8 cellular contexts compared by ENCODE assay signal in genomic region chr1:109794319-109795132, GRCh38. TPM values are rescaled to one million over a fixed set of nuclear protein-coding genes. Genes with fewer than 3 reads are reported as not detected.
DNase-seq lines count a peak whose midpoint lies in the region; ATAC-seq, FAIRE-seq and TF ChIP-seq lines count a peak whose summit lies in the region.

No MANE protein-coding gene starts in this region.

- H3K9ac ChIP-seq in K562 (ENCODE audit: insufficient read depth in 1 of 2, low read depth in 2 of 2, low read length in 2 of 2), result peak overlapping the region in 1 of 2 experiments; percentile 23; a peak in 2 of 4 replicates

- no peak overlapping the region for H3K4me3 Mint-ChIP-seq in natural killer cell

- H3K4me1 ChIP-seq in K562 (replicated peaks in 1 of 2; ENCODE audit: control insufficient read depth in 2 of 2, insufficient read depth in 2 of 2, low read length in 2 of 2), result peaks cover 48 to 63% of the 10 kb centered on the region in 2 experiments
- H3K4me1 ChIP-seq in BE2C, result peaks cover 29% of the 10 kb centered on the region

- H3K27me3 Mint-ChIP-seq in natural killer cell (ENCODE audit: low read depth in 2 of 2), result peaks cover 7 to 12% of the 10 kb centered on the region in 2 donors

- TF ChIP-seq CTCF in K562 (IDR thresholded peaks at IDR 0.05 in 2 of 3, conservative IDR thresholded peaks at IDR 0.05 in 1 of 3; ENCODE audit: insufficient read depth in 2 of 3, low read depth in 1 of 3, low read length in 3 of 3) (no peak), natural killer cell (IDR thresholded peaks at IDR 0.05) (no peak), BE2C (IDR thresholded peaks at IDR 0.05; ENCODE audit: low read depth, low read length) (no peak)

- peak overlapping the region; percentile 79 for H2AFZ ChIP-seq in K562 (ENCODE audit: low read depth, low read length)

- peak overlapping the region; percentile 22 for H3K4me2 ChIP-seq in K562 (ENCODE audit: insufficient read depth, low read length)

- DNase-seq in DMS153 (lab: John Stamatoyannopoulos, UW) (peak; percentile 49), NCI-H2227 (lab: John Stamatoyannopoulos, UW; ENCODE audit: unreplicated experiment) (peak; percentile 70), K562 (ENCODE audit: extremely low read depth in 1 of 4, low spot score in 3 of 4) (peak in 1 of 4 experiments; percentile 64), natural killer cell (no peak), BE2C (no peak), NCI-H1048 (lab: John Stamatoyannopoulos, UW) (no peak)

- no peaks in the 10 kb centered on the region for H4K20me1 ChIP-seq in K562 (replicated peaks; ENCODE audit: control insufficient read depth, insufficient read depth, low read length)

- H3K9me3 ChIP-seq in K562 (replicated peaks; ENCODE audit: control insufficient read depth, insufficient read depth, low read depth, low read length), result no peaks in the 10 kb centered on the region
- H3K9me3 ChIP-seq in BE2C, result no peaks in the 10 kb centered on the region

- H3K27ac Mint-ChIP-seq in natural killer cell, result peak overlapping the region; percentile 54 to 79

- H3K4me1 Mint-ChIP-seq in natural killer cell, result peaks cover 61 to 66% of the 10 kb centered on the region in 2 donors

- TF ChIP-seq EP300 in K562 (IDR thresholded peaks at IDR 0.05; ENCODE audit: low read length), result peak; percentile 76; the same call in 1 of the 2 replicates

- H3K27me3 ChIP-seq in K562 (ENCODE audit: control insufficient read depth in 2 of 2, insufficient read depth in 2 of 2, low read length in 2 of 2), result no peaks in the 10 kb centered on the region
- no peaks in the 10 kb centered on the region for H3K27me3 ChIP-seq in BE2C

- H3K9me3 Mint-ChIP-seq in natural killer cell, result no peaks in the 10 kb centered on the region

- H3K36me3 Mint-ChIP-seq in natural killer cell, result no peaks in the 10 kb centered on the region

- no TSS peak for BruUV-seq in K562 (replicated peaks; lab: Mats Ljungman, UMichigan)

- TF ChIP-seq RAD21 in K562 (CRISPR knock-in tag; conservative IDR thresholded peaks at IDR 0.05 in 1 of 2, IDR thresholded peaks at IDR 0.05 in 1 of 2), result no peak

- peak overlapping the region; percentile 36; the same call in 2 of the 3 replicates for H3K27ac ChIP-seq in K562 (ENCODE audit: extremely low read depth, low read depth, low read length)

- CTCF ChIA-PET in K562 (lab: Yijun Ruan, JAX; ENCODE audit: low intra/inter-chr PET ratio), result no interaction called here

- peak; percentile 77 for FAIRE-seq in K562 (lab: Jason Lieb, UNC)

- POLR2A ChIA-PET in K562 (lab: Yijun Ruan, JAX), result interaction anchor here (1.0 to 2.5 kb wide), 4 partner anchors 11 to 154 kb away, joined by 3 to 8 read pairs (median 4); no protein-coding TSS in a partner anchor

- intact Hi-C loops in K562 (cut with micrococcal nuclease) (loop anchor here (5.0 kb wide), 1 partner anchor 123 kb away; no protein-coding TSS in a partner anchor), natural killer cell (cut with micrococcal nuclease) (no loop called here)

- no peaks in the 10 kb centered on the region for H3K79me2 ChIP-seq in K562 (ENCODE audit: control insufficient read depth, insufficient read depth, low read length)

- H3K36me3 ChIP-seq in K562 (ENCODE audit: control insufficient read depth, insufficient read depth, low read length), result no peaks in the 10 kb centered on the region
- no peaks in the 10 kb centered on the region for H3K36me3 ChIP-seq in BE2C

- no peak; the same call in 2 of the 3 replicates for ATAC-seq in K562
- ATAC-seq in natural killer cell, result peak in 1 of 3 donors; percentile 31
- no peak for ATAC-seq in HG02885 (IDR thresholded peaks at IDR 0.05; ENCODE audit: poor library complexity, unreplicated experiment)
- no peak for ATAC-seq in HG03280 (IDR thresholded peaks at IDR 0.05; ENCODE audit: unreplicated experiment)

- in situ Hi-C loops in K562 (cut with MboI), result no loop called here

- WGBS in K562 (ENCODE audit: insufficient coverage, low coverage, missing lambda C conversion rate), result 40% methylated on average over 19 of the region's 19 CpGs

- H3K9me1 ChIP-seq in K562 (ENCODE audit: control insufficient read depth, insufficient read depth, low read length), result no peaks in the 10 kb centered on the region

- no peak for TF ChIP-seq POLR2A in K562 (conservative IDR thresholded peaks at IDR 0.05)

- no peak overlapping the region for H3K4me3 ChIP-seq in K562
- H3K4me3 ChIP-seq in BE2C (ENCODE audit: low read depth, low read length), result no peak overlapping the region

TF ChIP-seq in K562, 482 proteins besides CTCF, POLR2A, EP300 and RAD21 (continues in another document):
- TF ChIP-seq ETV1 (tag; conservative IDR thresholded peaks at IDR 0.05; ENCODE audit: low read depth) (0 out of 2 replicates have a peak, but pooled peaks have one; percentile 29), ZBTB7A (IDR thresholded peaks at IDR 0.05; ENCODE audit: borderline replicate concordance, control insufficient read depth, low read depth, low read length) (no peak), TCF3 (CRISPR knock-in tag; IDR thresholded peaks at IDR 0.05) (peak; percentile 61; the same call in 1 of the 2 replicates), ZNF740 (CRISPR knock-in tag; IDR thresholded peaks at IDR 0.05) (no peak), ZNF740 (tag; IDR thresholded peaks at IDR 0.05) (peak in 1 of 2 experiments; percentile 20; a peak in 1 of 4 replicates), CBFA2T3 (IDR thresholded peaks at IDR 0.05) (peak; percentile 72)

RNA-seq across cellular contexts. Expression of gene EPS8L3, which starts 30.8 kb away (rescaled TPM):
- not detected in 2 replicates for total RNA-seq in K562 (2011; cell fraction: chromatin; rRNA removed; ENCODE audit: low replicate concordance)
- total RNA-seq in K562 (2011; cell fraction: nucleolus; rRNA removed), result not detected in 2 replicates
- not detected in 2 replicates for total RNA-seq in K562 (2011; cell fraction: nucleoplasm; rRNA removed)
- not detected in 2 replicates for total RNA-seq in K562 (2014; rRNA removed)
- 0.15 TPM in 1 of 2 replicates, not detected in the other for total RNA-seq in K562 (2014; rRNA removed; fragmentation: Illumina TruSeq; extraction: Trizol)
- not detected in 2 replicates for total RNA-seq in K562 (2015; rRNA removed; fragmentation: Illumina TruSeq; extraction: Trizol)
- total RNA-seq in K562 (2021), result 0.42 and 0.51 TPM in 2 replicates
- 0.13 and 0.14 TPM in 2 replicates for polyA plus RNA-seq in K562 (2011; rRNA removed)
- 0.07 and 0.16 TPM in 2 replicates for polyA plus RNA-seq in K562 (2011; cell fraction: cytosol; rRNA removed)
- 0.81 and 1.8 TPM in 2 replicates for polyA plus RNA-seq in K562 (2011; cell fraction: nucleus; rRNA removed)
- polyA plus RNA-seq in K562 (2012), result 0.07 and 0.14 TPM in 2 replicates
- polyA plus RNA-seq in K562 (2014; fragmentation: Illumina TruSeq; extraction: Trizol), result 0.09 and 0.61 TPM in 2 replicates
- polyA plus RNA-seq in K562 (2014; fragmentation: Nextera tagmentation; extraction: Ambion mirVana), result not detected
- polyA plus RNA-seq in K562 (2014; rRNA removed), result 0.04 TPM in 1 of 2 replicates, not detected in the other
- not detected in 2 replicates for polyA minus RNA-seq in K562 (2011; rRNA and poly(A)+ RNA removed)
- polyA minus RNA-seq in K562 (2011; cell fraction: cytosol; rRNA and poly(A)+ RNA removed), result not detected in 2 replicates
- not detected in 2 replicates for polyA minus RNA-seq in K562 (2011; cell fraction: nucleus; rRNA and poly(A)+ RNA removed)
- total RNA-seq in natural killer cell, result under 1 TPM in 1 of 3 donors, not detected in 2; 0.47 TPM
- polyA plus RNA-seq in BE2C (2012; ENCODE audit: insufficient read depth, insufficient read length, low read depth), result 0.29 TPM

RNA-seq across cellular contexts. Expression of gene GSTM3, which starts 53.7 kb away (rescaled TPM):
- total RNA-seq in K562 (2011; cell fraction: chromatin; rRNA removed; ENCODE audit: low replicate concordance), result 1.2 and 1.8 TPM in 2 replicates
- total RNA-seq in K562 (2011; cell fraction: nucleolus; rRNA removed), result 1.1 and 2.7 TPM in 2 replicates
- total RNA-seq in K562 (2011; cell fraction: nucleoplasm; rRNA removed), result 1.8 and 2.6 TPM in 2 replicates
- total RNA-seq in K562 (2014; rRNA removed) (2.3 and 4.3 TPM in 2 replicates), K562 (2014; rRNA removed; fragmentation: Illumina TruSeq; extraction: Trizol) (5.5 and 7.2 TPM in 2 replicates), K562 (2015; rRNA removed; fragmentation: Illumina TruSeq; extraction: Trizol) (4.1 and 4.5 TPM in 2 replicates), K562 (2021) (3.9 and 5.7 TPM in 2 replicates), natural killer cell (1 to 10 TPM; 1.7 to 3.0 (median 3.0) TPM)
- polyA plus RNA-seq in K562 (2011; rRNA removed) (17.5 and 22.3 TPM in 2 replicates), K562 (2014; fragmentation: Illumina TruSeq; extraction: Trizol) (8.9 and 9.5 TPM in 2 replicates), K562 (2014; fragmentation: Nextera tagmentation; extraction: Ambion mirVana) (10 to 100 TPM; 23.1 to 24.5 TPM), K562 (2014; rRNA removed) (8.9 and 9.4 TPM in 2 replicates)
- polyA plus RNA-seq in K562 (2011; cell fraction: cytosol; rRNA removed), result 10.2 and 17.2 TPM in 2 replicates
- polyA plus RNA-seq in K562 (2011; cell fraction: nucleus; rRNA removed), result 5.5 and 10.1 TPM in 2 replicates
- 10.9 and 11.4 TPM in 2 replicates for polyA plus RNA-seq in K562 (2012)
- 8.5 and 12.1 TPM in 2 replicates for polyA minus RNA-seq in K562 (2011; rRNA and poly(A)+ RNA removed)
- 2.6 and 5.3 TPM in 2 replicates for polyA minus RNA-seq in K562 (2011; cell fraction: cytosol; rRNA and poly(A)+ RNA removed)
- 1.2 and 3.3 TPM in 2 replicates for polyA minus RNA-seq in K562 (2011; cell fraction: nucleus; rRNA and poly(A)+ RNA removed)
- 71.4 TPM for polyA plus RNA-seq in BE2C (2012; ENCODE audit: insufficient read depth, insufficient read length, low read depth)

Comparison
In these comparisons a context has a peak if more than half of its experiments do, and no peak if none do; other contexts are left out.
1. DNase-seq: peak in DMS153 (single experiment) and NCI-H2227 (single experiment); none in natural killer cell (single experiment), BE2C (single experiment) and NCI-H1048 (single experiment).